ENCODE assay signal across 10 cellular contexts in genomic region chr5:1226231-1226630, GRCh38. TPM values are rescaled to one million over a fixed set of nuclear protein-coding genes. Genes with fewer than 3 reads are reported as not detected.
"Had no signal": no experiment of that assay in that cellular context is flagged by ENCODE, and none has a peak within 500 bp of the region (broad histone marks: within the 10 kb centered on the region; RNA-seq: fewer than 3 reads in every experiment).

No MANE protein-coding gene starts in this region.

- H3K4me3 ChIP-seq: HAP-1 had no signal

- H3K36me3 ChIP-seq: HAP-1 had no signal

- H3K27ac Mint-ChIP-seq: HFFc6, IgD-negative memory B cell had no signal

- H3K9me3 Mint-ChIP-seq: IgD-negative memory B cell had no signal

- DNase-seq: GOT3, H7, HFFc6, KBM-7 had no signal

- H3K36me3 Mint-ChIP-seq: IgD-negative memory B cell had no signal

- H3K9me3 ChIP-seq: HAP-1 had no signal

- H3K27ac ChIP-seq: HL-60 had no signal

- H3K4me1 Mint-ChIP-seq: IgD-negative memory B cell had no signal

- H3K4me1 ChIP-seq: HAP-1 had no signal

- H3K4me3 Mint-ChIP-seq: HFFc6, IgD-negative memory B cell had no signal

- ATAC-seq: HCT116 had no signal

RNA-seq across cellular contexts. Expression of gene SLC6A18, which starts 1.1 kb away (rescaled TPM):
- total RNA-seq: H4, H7, HFFc6, HT1080 had no signal
- polyA plus RNA-seq: IgD-negative memory B cell had no signal

RNA-seq across cellular contexts. Expression of gene SLC6A19, which starts 24.8 kb away (rescaled TPM):
- total RNA-seq: H4, HFFc6, HT1080 had no signal
- polyA plus RNA-seq: IgD-negative memory B cell had no signal
